Comparison of ENCODE assay signal across 11 cellular contexts in the genomic region with DNA sequence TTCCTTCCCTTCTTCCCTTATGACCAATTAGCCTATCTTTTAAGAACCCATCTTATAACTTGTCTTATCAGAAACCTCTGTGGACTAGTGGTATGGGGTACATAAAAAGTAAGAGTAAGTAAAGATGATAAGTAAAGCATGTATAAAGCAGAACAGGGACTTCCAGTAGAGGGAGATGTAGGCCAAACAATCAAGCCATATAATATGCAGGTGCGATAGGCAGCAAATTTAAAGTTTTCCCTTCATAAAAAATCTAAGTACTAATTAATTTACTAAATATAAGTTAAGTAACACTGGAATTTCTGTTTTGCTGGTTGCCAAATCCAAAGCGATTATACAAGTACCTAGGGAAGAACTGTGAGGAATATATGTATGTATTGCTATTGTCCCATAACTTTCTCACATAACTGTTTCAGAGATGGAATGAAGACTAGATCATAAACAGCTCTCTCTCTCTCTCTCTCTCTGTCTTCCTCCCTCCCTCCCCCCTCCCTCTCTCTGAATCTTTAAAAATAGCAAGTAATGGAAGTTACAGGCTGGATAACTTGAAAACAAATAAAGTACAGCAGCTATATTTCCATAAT. TPM values are rescaled to one million over a fixed set of nuclear protein-coding genes. Genes with fewer than 3 reads are reported as not detected.
DNase-seq lines count a peak whose midpoint lies in the region; ATAC-seq and TF ChIP-seq lines count a peak whose summit lies in the region.
"Had no signal": no experiment of that assay in that cellular context is flagged by ENCODE, and none has a peak within 500 bp of the region (broad histone marks: within the 10 kb centered on the region; RNA-seq: fewer than 3 reads in every experiment).

No MANE protein-coding gene starts in this region.

- H3K27ac ChIP-seq in liver (ENCODE audit: low read depth in 1 of 2, low read length in 2 of 2) = no peak overlapping the region
- no peak overlapping the region for H3K27ac ChIP-seq in upper lobe of left lung
- no peak overlapping the region for H3K27ac ChIP-seq in esophagus muscularis mucosa (replicated peaks in 1 of 4)
- H3K27ac ChIP-seq: neutrophil had no signal

- TF ChIP-seq EP300 in upper lobe of left lung (IDR thresholded peaks at IDR 0.05) = no peak
- no peak for TF ChIP-seq EP300 in esophagus muscularis mucosa (IDR thresholded peaks at IDR 0.05)

- peak; percentile 23 to 34 for TF ChIP-seq RAD21 in liver (IDR thresholded peaks at IDR 0.05)

- TF ChIP-seq CTCF in liver (IDR thresholded peaks at IDR 0.05; ENCODE audit: low read depth, low read length, missing input control) (no peak), upper lobe of left lung (IDR thresholded peaks at IDR 0.05) (peak in 2 of 6 experiments; percentile 11 to 21), esophagus muscularis mucosa (IDR thresholded peaks at IDR 0.05) (peak in 1 of 3 experiments; percentile 30)

- H3K27me3 ChIP-seq in liver (ENCODE audit: control insufficient read depth in 4 of 4, insufficient read depth in 4 of 4, low read length in 3 of 4) (no peaks in the 10 kb centered on the region), upper lobe of left lung (no peaks in the 10 kb centered on the region), esophagus muscularis mucosa (no peaks in the 10 kb centered on the region)
- H3K27me3 ChIP-seq: neutrophil had no signal

- H3K9ac ChIP-seq in liver (ENCODE audit: low read depth in 1 of 2, low read length in 2 of 2) = no peak overlapping the region

- DNase-seq in NCI-H1105 treated with DMSO at 0.1 percent for 48 hours (lab: John Stamatoyannopoulos, UW) = peak; percentile 16
- DNase-seq in NCI-H1105 (lab: John Stamatoyannopoulos, UW) = no peak
- no peak for DNase-seq in T-helper 17 cell
- DNase-seq in upper lobe of left lung = no peak
- DNase-seq in esophagus muscularis mucosa (ENCODE audit: extremely low spot score) = no peak
- DNase-seq: activated B cell treated with CpG ODN at 0.5 μM for 24 hours had no signal

- no peaks in the 10 kb centered on the region for H3K27me3 Mint-ChIP-seq in T-helper 17 cell
- H3K27me3 Mint-ChIP-seq: activated B cell treated with CpG ODN at 0.5 μM for 24 hours, B cell had no signal

- H3K9me3 ChIP-seq in T-helper 17 cell (ENCODE audit: control insufficient read depth, low read length, poor library complexity, severe bottlenecking) (no peaks in the 10 kb centered on the region), liver (ENCODE audit: control insufficient read depth in 4 of 4, low read length in 3 of 4) (no peaks in the 10 kb centered on the region), upper lobe of left lung (no peaks in the 10 kb centered on the region), esophagus muscularis mucosa (no peaks in the 10 kb centered on the region)
- H3K9me3 ChIP-seq: neutrophil had no signal

- WGBS in liver = 86% methylated on average over 2 of the region's 2 CpGs
- WGBS in upper lobe of left lung, 2 donors = 69 to 70% methylated on average over 2 of the region's 2 CpGs
- WGBS in esophagus muscularis mucosa = 40% methylated on average over 2 of the region's 2 CpGs

- no peaks in the 10 kb centered on the region for H3K4me1 ChIP-seq in liver (ENCODE audit: control insufficient read depth in 4 of 4, insufficient read depth in 4 of 4, low read length in 3 of 4)
- no peaks in the 10 kb centered on the region for H3K4me1 ChIP-seq in upper lobe of left lung
- peaks cover 0 to 6% (median 2%) of the 10 kb centered on the region in 4 donors for H3K4me1 ChIP-seq in esophagus muscularis mucosa

- ATAC-seq in HG03469 (IDR thresholded peaks at IDR 0.05; ENCODE audit: unreplicated experiment) (peak; percentile 46), T-helper 17 cell (no peak), upper lobe of left lung (ENCODE audit: low FRiP score in 2 of 2) (no peak), GM19035 (IDR thresholded peaks at IDR 0.05; ENCODE audit: unreplicated experiment) (no peak)

- intact Hi-C loops in esophagus muscularis mucosa (cut with DNase I) = no loop called here

- H3K4me1 Mint-ChIP-seq in T-helper 17 cell = peaks cover 4% of the 10 kb centered on the region
- H3K4me1 Mint-ChIP-seq: activated B cell treated with CpG ODN at 0.5 μM for 24 hours, B cell had no signal

- H3K36me3 ChIP-seq in liver (ENCODE audit: control insufficient read depth in 4 of 4, insufficient read depth in 3 of 4, low read depth in 1 of 4, low read length in 3 of 4) = peaks cover 0 to 5% (median 2%) of the 10 kb centered on the region in 4 donors
- H3K36me3 ChIP-seq in upper lobe of left lung = peaks cover 0 to 10% (median 0%) of the 10 kb centered on the region in 4 donors
- peaks cover 0 to 11% (median 10%) of the 10 kb centered on the region in 4 donors for H3K36me3 ChIP-seq in esophagus muscularis mucosa

- no peak overlapping the region for H3K4me3 Mint-ChIP-seq in T-helper 17 cell
- H3K4me3 Mint-ChIP-seq: activated B cell treated with CpG ODN at 0.5 μM for 24 hours, B cell had no signal

- no peak overlapping the region for H3K4me3 ChIP-seq in liver (ENCODE audit: low read depth in 1 of 3, low read length in 3 of 3)
- no peak overlapping the region for H3K4me3 ChIP-seq in upper lobe of left lung
- no peak overlapping the region for H3K4me3 ChIP-seq in esophagus muscularis mucosa

- no peak for TF ChIP-seq POLR2A in upper lobe of left lung (IDR thresholded peaks at IDR 0.05)
- no peak for TF ChIP-seq POLR2A in esophagus muscularis mucosa (IDR thresholded peaks at IDR 0.05; ENCODE audit: low read depth)

- peaks cover 2% of the 10 kb centered on the region for H3K36me3 Mint-ChIP-seq in T-helper 17 cell (ENCODE audit: low read depth)

- peak overlapping the region; percentile 24 for H3K27ac Mint-ChIP-seq in T-helper 17 cell
- H3K27ac Mint-ChIP-seq: activated B cell treated with CpG ODN at 0.5 μM for 24 hours, B cell had no signal

TF ChIP-seq in liver, 16 proteins besides CTCF, POLR2A, EP300 and RAD21 (continues in another document):
- TF ChIP-seq HNF4A (conservative IDR thresholded peaks at IDR 0.05) = no peak
- TF ChIP-seq TAF1 (conservative IDR thresholded peaks at IDR 0.05) = no peak
- TF ChIP-seq, protein P1, sequence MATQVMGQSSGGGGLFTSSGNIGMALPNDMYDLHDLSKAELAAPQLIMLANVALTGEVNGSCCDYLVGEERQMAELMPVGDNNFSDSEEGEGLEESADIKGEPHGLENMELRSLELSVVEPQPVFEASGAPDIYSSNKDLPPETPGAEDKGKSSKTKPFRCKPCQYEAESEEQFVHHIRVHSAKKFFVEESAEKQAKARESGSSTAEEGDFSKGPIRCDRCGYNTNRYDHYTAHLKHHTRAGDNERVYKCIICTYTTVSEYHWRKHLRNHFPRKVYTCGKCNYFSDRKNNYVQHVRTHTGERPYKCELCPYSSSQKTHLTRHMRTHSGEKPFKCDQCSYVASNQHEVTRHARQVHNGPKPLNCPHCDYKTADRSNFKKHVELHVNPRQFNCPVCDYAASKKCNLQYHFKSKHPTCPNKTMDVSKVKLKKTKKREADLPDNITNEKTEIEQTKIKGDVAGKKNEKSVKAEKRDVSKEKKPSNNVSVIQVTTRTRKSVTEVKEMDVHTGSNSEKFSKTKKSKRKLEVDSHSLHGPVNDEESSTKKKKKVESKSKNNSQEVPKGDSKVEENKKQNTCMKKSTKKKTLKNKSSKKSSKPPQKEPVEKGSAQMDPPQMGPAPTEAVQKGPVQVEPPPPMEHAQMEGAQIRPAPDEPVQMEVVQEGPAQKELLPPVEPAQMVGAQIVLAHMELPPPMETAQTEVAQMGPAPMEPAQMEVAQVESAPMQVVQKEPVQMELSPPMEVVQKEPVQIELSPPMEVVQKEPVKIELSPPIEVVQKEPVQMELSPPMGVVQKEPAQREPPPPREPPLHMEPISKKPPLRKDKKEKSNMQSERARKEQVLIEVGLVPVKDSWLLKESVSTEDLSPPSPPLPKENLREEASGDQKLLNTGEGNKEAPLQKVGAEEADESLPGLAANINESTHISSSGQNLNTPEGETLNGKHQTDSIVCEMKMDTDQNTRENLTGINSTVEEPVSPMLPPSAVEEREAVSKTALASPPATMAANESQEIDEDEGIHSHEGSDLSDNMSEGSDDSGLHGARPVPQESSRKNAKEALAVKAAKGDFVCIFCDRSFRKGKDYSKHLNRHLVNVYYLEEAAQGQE (IDR thresholded peaks at IDR 0.05) = no peak
- no peak for TF ChIP-seq YY1 (IDR thresholded peaks at IDR 0.05)
- TF ChIP-seq, protein P2, sequence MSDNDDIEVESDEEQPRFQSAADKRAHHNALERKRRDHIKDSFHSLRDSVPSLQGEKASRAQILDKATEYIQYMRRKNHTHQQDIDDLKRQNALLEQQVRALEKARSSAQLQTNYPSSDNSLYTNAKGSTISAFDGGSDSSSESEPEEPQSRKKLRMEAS (IDR thresholded peaks at IDR 0.05) = no peak
- TF ChIP-seq FOXA1 (IDR thresholded peaks at IDR 0.05) = no peak
- TF ChIP-seq, protein P3, sequence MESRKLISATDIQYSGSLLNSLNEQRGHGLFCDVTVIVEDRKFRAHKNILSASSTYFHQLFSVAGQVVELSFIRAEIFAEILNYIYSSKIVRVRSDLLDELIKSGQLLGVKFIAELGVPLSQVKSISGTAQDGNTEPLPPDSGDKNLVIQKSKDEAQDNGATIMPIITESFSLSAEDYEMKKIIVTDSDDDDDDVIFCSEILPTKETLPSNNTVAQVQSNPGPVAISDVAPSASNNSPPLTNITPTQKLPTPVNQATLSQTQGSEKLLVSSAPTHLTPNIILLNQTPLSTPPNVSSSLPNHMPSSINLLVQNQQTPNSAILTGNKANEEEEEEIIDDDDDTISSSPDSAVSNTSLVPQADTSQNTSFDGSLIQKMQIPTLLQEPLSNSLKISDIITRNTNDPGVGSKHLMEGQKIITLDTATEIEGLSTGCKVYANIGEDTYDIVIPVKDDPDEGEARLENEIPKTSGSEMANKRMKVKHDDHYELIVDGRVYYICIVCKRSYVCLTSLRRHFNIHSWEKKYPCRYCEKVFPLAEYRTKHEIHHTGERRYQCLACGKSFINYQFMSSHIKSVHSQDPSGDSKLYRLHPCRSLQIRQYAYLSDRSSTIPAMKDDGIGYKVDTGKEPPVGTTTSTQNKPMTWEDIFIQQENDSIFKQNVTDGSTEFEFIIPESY (IDR thresholded peaks at IDR 0.05) = no peak
- TF ChIP-seq JUND (IDR thresholded peaks at IDR 0.05) = no peak
- TF ChIP-seq SP1 (IDR thresholded peaks at IDR 0.05) = no peak
- TF ChIP-seq GABPA (IDR thresholded peaks at IDR 0.05 in 1 of 2, conservative IDR thresholded peaks at IDR 0.05 in 1 of 2) = no peak
- TF ChIP-seq, protein P4, sequence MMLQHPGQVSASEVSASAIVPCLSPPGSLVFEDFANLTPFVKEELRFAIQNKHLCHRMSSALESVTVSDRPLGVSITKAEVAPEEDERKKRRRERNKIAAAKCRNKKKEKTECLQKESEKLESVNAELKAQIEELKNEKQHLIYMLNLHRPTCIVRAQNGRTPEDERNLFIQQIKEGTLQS (IDR thresholded peaks at IDR 0.05) = no peak
- TF ChIP-seq RXRA (IDR thresholded peaks at IDR 0.05) = no peak

RNA-seq across cellular contexts. Expression of a gene that starts 25.7 kb away (rescaled TPM):
- total RNA-seq in T-helper 17 cell (10 to 100 TPM; 11.8 to 11.9 TPM), liver (10 to 100 TPM; 11.3 to 13.4 TPM), upper lobe of left lung (10 to 100 TPM; 12.6 to 18.5 (median 14.6) TPM), esophagus muscularis mucosa (10 to 100 TPM; 15.2 to 29.9 (median 22.0) TPM)
- polyA plus RNA-seq in liver = 1 to 10 TPM; 1.5 to 7.9 TPM

RNA-seq across cellular contexts. Expression of a gene that starts 25.8 kb away (rescaled TPM):
- total RNA-seq in T-helper 17 cell = 100 to 1,000 TPM; 113 to 119 TPM
- 10 to 100 TPM; 16.1 to 20.2 TPM for total RNA-seq in liver
- polyA plus RNA-seq in liver = 10 to 100 TPM; 14.4 to 22.0 TPM
- 10 to 100 TPM; 23.3 to 76.4 (median 40.8) TPM for total RNA-seq in upper lobe of left lung
- 10 to 100 TPM; 29.5 to 72.4 (median 46.9) TPM for total RNA-seq in esophagus muscularis mucosa
